Comparison of ENCODE assay signal across 8 cellular contexts in genomic region chr3:110506890-110507289, GRCh38.
"Had no signal": no experiment of that assay in that cellular context is flagged by ENCODE, and none has a peak within 500 bp of the region (broad histone marks: within the 10 kb centered on the region; RNA-seq: fewer than 3 reads in every experiment).

No MANE protein-coding gene starts in this region.

- H3K4me3 Mint-ChIP-seq: IgD-negative memory B cell had no signal

- H3K4me1 Mint-ChIP-seq: IgD-negative memory B cell had no signal

- H3K4me2 ChIP-seq: KMS-11 had no signal

- H3K27me3 Mint-ChIP-seq: IgD-negative memory B cell had no signal

- FAIRE-seq: HepG2, HTR-8/SVneo had no signal

- H3K9ac ChIP-seq: KMS-11 had no signal

- DNase-seq: IMR-90, KBM-7, KG1 had no signal

- ATAC-seq: HepG2 had no signal

- H3K27ac ChIP-seq: HL-60, KMS-11 had no signal

- H3K27ac Mint-ChIP-seq: IgD-negative memory B cell had no signal

- H3K36me3 Mint-ChIP-seq: IgD-negative memory B cell had no signal
